ENCODE assay signal across 9 cellular contexts in the genomic region with DNA sequence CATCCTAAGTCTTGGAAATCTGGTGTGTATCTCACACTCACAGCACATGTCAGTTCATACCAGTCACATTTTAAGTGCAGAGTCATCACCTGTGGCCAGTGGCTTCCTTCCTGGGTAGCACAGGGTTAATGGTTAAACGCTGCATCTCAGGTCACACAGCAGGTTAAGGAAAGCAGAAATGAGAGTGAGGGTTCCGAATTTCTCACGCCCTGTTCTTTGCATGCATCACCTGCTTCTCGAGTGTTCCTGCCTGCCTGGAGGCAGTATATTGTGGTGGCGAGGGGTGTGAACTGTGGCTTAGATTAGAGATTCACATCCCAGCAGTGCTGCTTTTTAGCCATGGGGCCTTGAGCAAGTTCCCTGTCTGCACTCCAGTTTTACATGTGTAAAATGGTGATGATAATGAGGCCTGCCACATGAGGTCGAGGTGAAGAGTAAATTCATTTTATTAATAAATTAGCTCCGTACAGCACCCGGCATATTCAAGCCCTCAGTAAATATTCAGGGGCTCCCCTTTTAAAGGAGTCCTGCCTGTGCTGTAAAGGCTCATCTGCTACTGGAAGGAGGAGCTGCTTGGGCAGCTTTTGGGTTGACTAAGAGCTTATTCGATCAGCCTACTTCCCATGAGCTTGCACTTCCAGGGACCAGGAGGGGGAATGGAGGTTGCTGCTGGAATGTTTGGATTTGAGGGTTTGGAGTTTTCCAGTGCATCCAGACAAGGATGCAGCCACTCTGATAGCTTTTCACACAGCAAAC.
DNase-seq lines count a peak whose midpoint lies in the region; ATAC-seq and TF ChIP-seq lines count a peak whose summit lies in the region.
"Had no signal": no experiment of that assay in that cellular context is flagged by ENCODE, and none has a peak within 500 bp of the region (broad histone marks: within the 10 kb centered on the region; RNA-seq: fewer than 3 reads in every experiment).

No MANE protein-coding gene starts in this region.

- H3K27me3 ChIP-seq in CD8-positive, alpha-beta memory T cell (ENCODE audit: insufficient read depth, low read length, poor library complexity, severe bottlenecking): no peaks in the 10 kb centered on the region
- no peaks in the 10 kb centered on the region for H3K27me3 ChIP-seq in right atrium auricular region
- H3K27me3 ChIP-seq in SK-N-SH (ENCODE audit: insufficient read depth): no peaks in the 10 kb centered on the region

- peak in 4 of 5 donors; percentile 24 to 66 (median 42) for DNase-seq in CD8-positive, alpha-beta memory T cell
- no peak for DNase-seq in right atrium auricular region (ENCODE audit: low spot score)
- DNase-seq in anterior cingulate cortex (lab: John Stamatoyannopoulos, UW): no peak
- DNase-seq in inferior parietal cortex (ENCODE audit: extremely low spot score): no peak
- DNase-seq in SK-N-SH: no peak

- no peak for TF ChIP-seq RAD21 in SK-N-SH (IDR thresholded peaks at IDR 0.05; ENCODE audit: low read length)

- no peaks in the 10 kb centered on the region for H3K36me3 ChIP-seq in CD8-positive, alpha-beta memory T cell (ENCODE audit: insufficient read depth, low read length)
- peaks cover 7% of the 10 kb centered on the region for H3K36me3 ChIP-seq in right atrium auricular region
- peaks cover 45 to 75% of the 10 kb centered on the region in 2 experiments for H3K36me3 ChIP-seq in SK-N-SH (replicated peaks in 1 of 2; ENCODE audit: control insufficient read depth in 1 of 2, insufficient read depth in 2 of 2, low read length in 1 of 2)

- H3K9me3 ChIP-seq in CD8-positive, alpha-beta memory T cell (ENCODE audit: low read length): no peaks in the 10 kb centered on the region
- H3K9me3 ChIP-seq in right atrium auricular region (no peaks in the 10 kb centered on the region), SK-N-SH (no peaks in the 10 kb centered on the region)

- TF ChIP-seq CTCF in right atrium auricular region (IDR thresholded peaks at IDR 0.05) (no peak), SK-N-SH (IDR thresholded peaks at IDR 0.05) (no peak)

- no peaks in the 10 kb centered on the region for H3K9me3 Mint-ChIP-seq in CD8-positive, alpha-beta memory T cell
- H3K9me3 Mint-ChIP-seq in activated T-helper 17 cell treated with anti-CD3 and anti-CD28 coated beads, Interleukin-2, amount 50 U/mL, for 72 hours: no peaks in the 10 kb centered on the region

- POLR2A ChIA-PET in CD8-positive, alpha-beta memory T cell (lab: Charles Lee): no interaction called here
- POLR2A ChIA-PET in SK-N-SH (lab: Yijun Ruan, JAX): no interaction called here

- H3K4me3 ChIP-seq in CD8-positive, alpha-beta memory T cell (ENCODE audit: low read length): no peak overlapping the region
- H3K4me3 ChIP-seq in right atrium auricular region: no peak overlapping the region
- no peak overlapping the region for H3K4me3 ChIP-seq in SK-N-SH (ENCODE audit: low read depth in 2 of 2, low read length in 1 of 2)

- no peak overlapping the region for H2AFZ ChIP-seq in SK-N-SH (ENCODE audit: low read depth)

- no peaks in the 10 kb centered on the region for H4K20me1 ChIP-seq in SK-N-SH (ENCODE audit: insufficient read depth)

- H3K27me3 Mint-ChIP-seq in CD8-positive, alpha-beta memory T cell: no peaks in the 10 kb centered on the region
- H3K27me3 Mint-ChIP-seq in activated T-helper 17 cell treated with anti-CD3 and anti-CD28 coated beads, Interleukin-2, amount 50 U/mL, for 72 hours: no peaks in the 10 kb centered on the region

- H3K4me1 Mint-ChIP-seq in CD8-positive, alpha-beta memory T cell: peaks cover 31 to 34% (median 31%) of the 10 kb centered on the region in 3 donors
- H3K4me1 Mint-ChIP-seq in activated T-helper 17 cell treated with anti-CD3 and anti-CD28 coated beads, Interleukin-2, amount 50 U/mL, for 72 hours: no peaks in the 10 kb centered on the region

- TF ChIP-seq EP300 in SK-N-SH (IDR thresholded peaks at IDR 0.05; ENCODE audit: borderline replicate concordance in 1 of 2, low read depth in 1 of 2, low read length in 1 of 2): no peak

- H3F3A ChIP-seq in SK-N-SH (replicated peaks; ENCODE audit: insufficient read depth): no peaks in the 10 kb centered on the region

- no peaks in the 10 kb centered on the region for H3K9me2 ChIP-seq in SK-N-SH

- peaks cover 13 to 53% (median 15%) of the 10 kb centered on the region in 3 donors for H3K36me3 Mint-ChIP-seq in CD8-positive, alpha-beta memory T cell
- peaks cover 71% of the 10 kb centered on the region for H3K36me3 Mint-ChIP-seq in activated T-helper 17 cell treated with anti-CD3 and anti-CD28 coated beads, Interleukin-2, amount 50 U/mL, for 72 hours (ENCODE audit: low read depth)

- H3K9ac ChIP-seq in SK-N-SH: no peak overlapping the region

- ATAC-seq in GM19372 (IDR thresholded peaks at IDR 0.05; ENCODE audit: low read depth, unreplicated experiment): peak; percentile 98
- peak; percentile 99 for ATAC-seq in HG03108 (IDR thresholded peaks at IDR 0.05; ENCODE audit: unreplicated experiment)
- ATAC-seq in activated T-helper 17 cell treated with anti-CD3 and anti-CD28 coated beads, Interleukin-2, amount 50 U/mL, for 72 hours (replicated peaks): peak; percentile 40

- CTCF ChIA-PET in CD8-positive, alpha-beta memory T cell (lab: Charles Lee): interaction anchor here (3.0 kb wide), 2 partner anchors 21 to 312 kb away, joined by 10 to 14 read pairs; no protein-coding TSS in a partner anchor
- CTCF ChIA-PET in SK-N-SH (lab: Yijun Ruan, JAX): interaction anchor here (0.6 to 1.3 kb wide), 2 partner anchors 10 to 582 kb away, joined by 3 read pairs; no protein-coding TSS in a partner anchor

- H3K4me3 Mint-ChIP-seq in CD8-positive, alpha-beta memory T cell: peak overlapping the region; percentile 12 to 83 (median 78)
- no peak overlapping the region for H3K4me3 Mint-ChIP-seq in activated T-helper 17 cell treated with anti-CD3 and anti-CD28 coated beads, Interleukin-2, amount 50 U/mL, for 72 hours
- H3K4me3 Mint-ChIP-seq: brain had no signal

- H3K4me1 ChIP-seq in CD8-positive, alpha-beta memory T cell (ENCODE audit: insufficient read depth, low read length): peaks cover 18% of the 10 kb centered on the region
- no peaks in the 10 kb centered on the region for H3K4me1 ChIP-seq in right atrium auricular region
- H3K4me1 ChIP-seq in SK-N-SH (ENCODE audit: control insufficient read depth in 1 of 2, insufficient read depth in 2 of 2, low read depth in 1 of 2, low read length in 1 of 2): peaks cover 0 to 3% of the 10 kb centered on the region in 2 experiments; a peak in 1 of 4 replicates

- no peaks in the 10 kb centered on the region for H3K79me2 ChIP-seq in SK-N-SH (ENCODE audit: insufficient read depth)

- H3K27ac Mint-ChIP-seq in CD8-positive, alpha-beta memory T cell: peak overlapping the region; percentile 90 to 99 (median 97)
- H3K27ac Mint-ChIP-seq in activated T-helper 17 cell treated with anti-CD3 and anti-CD28 coated beads, Interleukin-2, amount 50 U/mL, for 72 hours: peak overlapping the region; percentile 82

- 94% methylated on average over 9 of the region's 9 CpGs for WGBS in SK-N-SH (ENCODE audit: low lambda C conversion rate)

- H3K4me2 ChIP-seq in SK-N-SH: no peak overlapping the region

- peak overlapping the region; percentile 13 for H3K27ac ChIP-seq in CD8-positive, alpha-beta memory T cell (ENCODE audit: low read depth, low read length)
- H3K27ac ChIP-seq in right atrium auricular region (no peak overlapping the region), SK-N-SH (ENCODE audit: low read depth in 2 of 2, low read length in 1 of 2) (no peak overlapping the region)

TF ChIP-seq in SK-N-SH, 30 proteins besides CTCF, POLR2A, EP300 and RAD21 (continues in another document):
- TF ChIP-seq TCF12 (IDR thresholded peaks at IDR 0.05) (no peak), YY1 (IDR thresholded peaks at IDR 0.05; ENCODE audit: low read depth) (no peak), FOXJ3 (CRISPR knock-in tag; IDR thresholded peaks at IDR 0.05) (no peak), SMC3 (IDR thresholded peaks at IDR 0.05; ENCODE audit: low read depth, low read length) (no peak), MXI1 (IDR thresholded peaks at IDR 0.05; ENCODE audit: low read depth, low read length) (no peak), POLR2AphosphoS5 (IDR thresholded peaks at IDR 0.05; ENCODE audit: low read depth, low read length) (no peak), GABPA (IDR thresholded peaks at IDR 0.05; ENCODE audit: low read depth) (no peak)
- TF ChIP-seq, protein P1, sequence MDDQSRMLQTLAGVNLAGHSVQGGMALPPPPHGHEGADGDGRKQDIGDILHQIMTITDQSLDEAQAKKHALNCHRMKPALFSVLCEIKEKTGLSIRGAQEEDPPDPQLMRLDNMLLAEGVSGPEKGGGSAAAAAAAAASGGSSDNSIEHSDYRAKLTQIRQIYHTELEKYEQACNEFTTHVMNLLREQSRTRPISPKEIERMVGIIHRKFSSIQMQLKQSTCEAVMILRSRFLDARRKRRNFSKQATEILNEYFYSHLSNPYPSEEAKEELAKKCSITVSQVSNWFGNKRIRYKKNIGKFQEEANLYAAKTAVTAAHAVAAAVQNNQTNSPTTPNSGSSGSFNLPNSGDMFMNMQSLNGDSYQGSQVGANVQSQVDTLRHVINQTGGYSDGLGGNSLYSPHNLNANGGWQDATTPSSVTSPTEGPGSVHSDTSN (IDR thresholded peaks at IDR 0.05): no peak
- TF ChIP-seq, protein P2, sequence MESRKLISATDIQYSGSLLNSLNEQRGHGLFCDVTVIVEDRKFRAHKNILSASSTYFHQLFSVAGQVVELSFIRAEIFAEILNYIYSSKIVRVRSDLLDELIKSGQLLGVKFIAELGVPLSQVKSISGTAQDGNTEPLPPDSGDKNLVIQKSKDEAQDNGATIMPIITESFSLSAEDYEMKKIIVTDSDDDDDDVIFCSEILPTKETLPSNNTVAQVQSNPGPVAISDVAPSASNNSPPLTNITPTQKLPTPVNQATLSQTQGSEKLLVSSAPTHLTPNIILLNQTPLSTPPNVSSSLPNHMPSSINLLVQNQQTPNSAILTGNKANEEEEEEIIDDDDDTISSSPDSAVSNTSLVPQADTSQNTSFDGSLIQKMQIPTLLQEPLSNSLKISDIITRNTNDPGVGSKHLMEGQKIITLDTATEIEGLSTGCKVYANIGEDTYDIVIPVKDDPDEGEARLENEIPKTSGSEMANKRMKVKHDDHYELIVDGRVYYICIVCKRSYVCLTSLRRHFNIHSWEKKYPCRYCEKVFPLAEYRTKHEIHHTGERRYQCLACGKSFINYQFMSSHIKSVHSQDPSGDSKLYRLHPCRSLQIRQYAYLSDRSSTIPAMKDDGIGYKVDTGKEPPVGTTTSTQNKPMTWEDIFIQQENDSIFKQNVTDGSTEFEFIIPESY (IDR thresholded peaks at IDR 0.05; ENCODE audit: borderline replicate concordance, low read depth): no peak
- TF ChIP-seq, protein P3, sequence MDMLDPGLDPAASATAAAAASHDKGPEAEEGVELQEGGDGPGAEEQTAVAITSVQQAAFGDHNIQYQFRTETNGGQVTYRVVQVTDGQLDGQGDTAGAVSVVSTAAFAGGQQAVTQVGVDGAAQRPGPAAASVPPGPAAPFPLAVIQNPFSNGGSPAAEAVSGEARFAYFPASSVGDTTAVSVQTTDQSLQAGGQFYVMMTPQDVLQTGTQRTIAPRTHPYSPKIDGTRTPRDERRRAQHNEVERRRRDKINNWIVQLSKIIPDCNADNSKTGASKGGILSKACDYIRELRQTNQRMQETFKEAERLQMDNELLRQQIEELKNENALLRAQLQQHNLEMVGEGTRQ (IDR thresholded peaks at IDR 0.05; ENCODE audit: borderline replicate concordance, low read depth, low read length): no peak

Comparison
In these comparisons a context has a peak if more than half of its experiments do, and no peak if none do; other contexts are left out.
1. DNase-seq: peak in CD8-positive, alpha-beta memory T cell (4 of 5); none in right atrium auricular region (single experiment), anterior cingulate cortex (0 of 58), inferior parietal cortex (single experiment) and SK-N-SH (single experiment).
2. ATAC-seq: peak in every context shown above with its lines; median percentile 99 in HG03108; 98 in GM19372; 40 in activated T-helper 17 cell treated with anti-CD3 and anti-CD28 coated beads, Interleukin-2, amount 50 U/mL, for 72 hours.